In genomic region chr5:39217365-39218281, GRCh38 we compare ENCODE assay signal across 8 cellular contexts. TPM values are rescaled to one million over a fixed set of nuclear protein-coding genes. Genes with fewer than 3 reads are reported as not detected.
DNase-seq lines count a peak whose midpoint lies in the region; ATAC-seq and TF ChIP-seq lines count a peak whose summit lies in the region.

No MANE protein-coding gene starts in this region.

- in situ Hi-C loops in Caki2 (cut with HindIII; ENCODE audit: low pct_unique_long_range_greater_than_20kb, low sequenced_read_pairs) = no loop called here

- TF ChIP-seq CTCF in epithelial cell of proximal tubule (conservative IDR thresholded peaks at IDR 0.05; ENCODE audit: low read depth, low read length) = peak; percentile 96

- H3K4me3 ChIP-seq in epithelial cell of proximal tubule (ENCODE audit: low read depth, low read length) = no peak overlapping the region

- peak; percentile 83 for ATAC-seq in GM21381 (IDR thresholded peaks at IDR 0.05; ENCODE audit: unreplicated experiment)

- peak; percentile 42 for DNase-seq in Caki2 (ENCODE audit: low read depth)
- DNase-seq in HuH-7.5 (ENCODE audit: low spot score) = peak; percentile 67
- peak; percentile 90 for DNase-seq in OCI-M1 (lab: John Stamatoyannopoulos, UW)
- DNase-seq in activated T-cell treated with anti-CD3 and anti-CD28 coated beads for 4 hours = peak; percentile 73
- peak; percentile 36 for DNase-seq in epithelial cell of proximal tubule (ENCODE audit: low read depth)
- DNase-seq in myocyte (ENCODE audit: low read depth) = peak; percentile 83
- peak; percentile 65 to 94 (median 76) for DNase-seq in stimulated activated naive CD4-positive, alpha-beta T cell (lab: John Stamatoyannopoulos, UW)

RNA-seq across cellular contexts. Expression of gene FYB1, which starts 1.7 kb away (rescaled TPM):
- not detected in 2 replicates for total RNA-seq in Caki2 (2014; rRNA removed; shearing (Covaris generic); ENCODE audit: low replicate concordance)
- total RNA-seq in epithelial cell of proximal tubule (not detected in 2 replicates), myocyte (not detected in 2 replicates)
- polyA plus RNA-seq in myocyte (2012) = not detected

Comparison
In these comparisons a context has a peak if more than half of its experiments do, and no peak if none do; other contexts are left out.
1. DNase-seq: peak in every context shown above with its lines; median percentile 90 in OCI-M1; 83 in myocyte; 76 in stimulated activated naive CD4-positive, alpha-beta T cell; 73 in activated T-cell treated with anti-CD3 and anti-CD28 coated beads for 4 hours; 67 in HuH-7.5; 42 in Caki2; 36 in epithelial cell of proximal tubule.